In the genomic region with DNA sequence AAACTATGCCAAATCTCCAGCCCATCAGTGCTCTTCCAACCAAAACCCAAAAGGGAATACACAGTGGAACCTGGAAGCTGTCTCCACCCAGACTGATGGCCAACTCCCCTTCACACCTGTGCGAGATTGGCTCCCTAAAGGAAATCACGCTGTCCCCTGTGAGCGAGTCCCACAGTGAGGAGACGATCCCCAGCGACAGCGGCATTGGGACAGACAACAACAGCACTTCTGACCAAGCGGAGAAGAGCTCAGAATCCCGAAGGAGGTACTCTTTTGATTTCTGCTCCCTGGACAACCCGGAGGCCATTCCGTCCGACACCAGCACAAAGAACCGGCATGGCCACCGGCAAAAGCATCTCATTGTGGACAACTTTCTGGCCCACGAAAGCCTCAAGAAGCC, we compare ENCODE assay signal across 36 cellular contexts.
"Had no signal": no experiment of that assay in that cellular context is flagged by ENCODE, and none has a peak within 500 bp of the region (broad histone marks: within the 10 kb centered on the region; RNA-seq: fewer than 3 reads in every experiment).

No MANE protein-coding gene starts in this region.

- H3K4me2 ChIP-seq: KMS-11 had no signal

- H3K27ac ChIP-seq: KMS-11 had no signal

- DNase-seq: Karpas-422, Kasumi-1, MG63, MM.1S, MV-4-11, NCI-H1048, NCI-H1092, NCI-H1092 treated with DMSO at 0.1 percent for 48 hours, NCI-H1105, NCI-H1105 treated with DMSO at 0.1 percent for 48 hours, NCI-H1417, NCI-H1417 treated with DMSO at 0.1 percent for 48 hours, NCI-H1436, NCI-H1436 treated with DMSO at 0.1 percent for 48 hours, NCI-H146, NCI-H1694, NCI-H1694 treated with DMSO at 0.1 percent for 48 hours, NCI-H187, NCI-H187 treated with DMSO at 0.1 percent for 48 hours, NCI-H1930, NCI-H2029, NCI-H2029 treated with DMSO at 0.1 percent for 48 hours, NCI-H2081, NCI-H2081 treated with DMSO at 0.1 percent for 48 hours, NCI-H2107, NCI-H2171, NCI-H2171 treated with DMSO at 0.1 percent for 48 hours, NCI-H2227 treated with DMSO at 0.1 percent for 48 hours, NCI-H226, NCI-H345, NCI-H446, NCI-H446 treated with DMSO at 0.1 percent for 48 hours, NCI-H510A, NCI-H510A treated with DMSO at 0.1 percent for 48 hours, NCI-H524 had no signal

- H3K9ac ChIP-seq: KMS-11 had no signal

- H3K9me3 ChIP-seq: MG63 had no signal

- H3K36me3 ChIP-seq: MG63 had no signal

- H3K4me3 ChIP-seq: MG63 had no signal

- H3K27me3 ChIP-seq: MG63 had no signal
